ENCODE assay signal across 18 cellular contexts in the genomic region with DNA sequence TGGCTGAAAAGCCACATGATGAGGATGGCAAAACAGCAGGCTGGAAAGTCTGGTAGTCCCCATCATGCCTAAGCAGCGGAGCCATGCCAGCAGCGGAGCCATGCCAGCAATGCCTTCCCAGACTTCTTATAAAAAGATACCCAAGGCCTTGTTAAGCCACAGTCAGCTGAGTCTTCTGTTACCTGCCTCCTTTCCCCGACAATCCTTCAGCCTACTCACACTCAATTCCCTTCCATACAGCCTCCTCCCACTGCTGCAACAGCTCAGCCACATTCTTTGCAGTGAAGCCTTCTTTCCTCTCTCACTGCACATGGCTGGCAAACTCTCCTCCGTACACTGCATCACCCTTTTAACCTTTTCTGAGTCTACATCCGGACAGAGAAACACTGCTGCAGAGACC.
DNase-seq lines count a peak whose midpoint lies in the region; ATAC-seq and TF ChIP-seq lines count a peak whose summit lies in the region.
"Had no signal": no experiment of that assay in that cellular context is flagged by ENCODE, and none has a peak within 500 bp of the region (broad histone marks: within the 10 kb centered on the region; RNA-seq: fewer than 3 reads in every experiment).

No MANE protein-coding gene starts in this region.

- no peak overlapping the region for H3K4me3 Mint-ChIP-seq in nephron progenitor cell
- H3K4me3 Mint-ChIP-seq: CD8-positive, alpha-beta memory T cell had no signal

- no peaks in the 10 kb centered on the region for H3K36me3 Mint-ChIP-seq in nephron progenitor cell (ENCODE audit: low read depth)

- peak overlapping the region; percentile 38 for H3K27ac Mint-ChIP-seq in nephron progenitor cell

- no peak overlapping the region for H3K18ac ChIP-seq in neuronal stem cell (ENCODE audit: low read length)

- H3K14ac ChIP-seq in neuronal stem cell (ENCODE audit: low read length) = no peak overlapping the region

- H4K20me1 ChIP-seq in fibroblast of lung (ENCODE audit: control insufficient read depth, extremely low read depth, insufficient read depth, low read length) = no peaks in the 10 kb centered on the region

- peaks cover 22% of the 10 kb centered on the region for H3K4me1 Mint-ChIP-seq in nephron progenitor cell

- no peaks in the 10 kb centered on the region for H3K36me3 ChIP-seq in cardiac muscle cell
- H3K36me3 ChIP-seq in fibroblast of lung (ENCODE audit: control insufficient read depth, insufficient read depth, low read length) = no peaks in the 10 kb centered on the region
- no peaks in the 10 kb centered on the region for H3K36me3 ChIP-seq in neuronal stem cell (replicated peaks in 1 of 2; ENCODE audit: control insufficient read depth in 2 of 2, insufficient read depth in 2 of 2, low read length in 2 of 2)
- H3K36me3 ChIP-seq: stomach had no signal

- no peak overlapping the region for H2AK5ac ChIP-seq in neuronal stem cell (ENCODE audit: low read depth, low read length)

- no peak overlapping the region for H2BK5ac ChIP-seq in neuronal stem cell (ENCODE audit: low read length)

- H3K4me2 ChIP-seq in fibroblast of lung (ENCODE audit: extremely low read depth, insufficient read depth, low read length) = no peak overlapping the region
- no peak overlapping the region for H3K4me2 ChIP-seq in neuronal stem cell (ENCODE audit: insufficient read depth, low read length, poor library complexity, severe bottlenecking)

- no peak overlapping the region for H2BK15ac ChIP-seq in neuronal stem cell (ENCODE audit: low read length)

- no peaks in the 10 kb centered on the region for H3K79me2 ChIP-seq in fibroblast of lung (ENCODE audit: control insufficient read depth, insufficient read depth, low read length)

- H3K79me1 ChIP-seq in neuronal stem cell (ENCODE audit: low read depth, low read length) = peaks cover 2% of the 10 kb centered on the region

- H3K4me3 ChIP-seq in cardiac muscle cell (no peak overlapping the region), fibroblast of lung (replicated peaks in 1 of 4; ENCODE audit: control extremely low read depth in 1 of 4, insufficient read depth in 1 of 4, low read depth in 3 of 4, low read length in 4 of 4) (no peak overlapping the region), neuronal stem cell (ENCODE audit: low read length in 2 of 2) (no peak overlapping the region)
- H3K4me3 ChIP-seq: stomach had no signal

- H3K27me3 Mint-ChIP-seq in nephron progenitor cell (ENCODE audit: low read depth, poor library complexity) = no peaks in the 10 kb centered on the region
- H3K27me3 Mint-ChIP-seq: CD8-positive, alpha-beta memory T cell had no signal

- ATAC-seq in HG03045 (IDR thresholded peaks at IDR 0.05; ENCODE audit: unreplicated experiment) (no peak), HG02885 (IDR thresholded peaks at IDR 0.05; ENCODE audit: poor library complexity, unreplicated experiment) (no peak)
- ATAC-seq: foreskin keratinocyte had no signal

- H2AFZ ChIP-seq in fibroblast of lung (ENCODE audit: low read length) (no peak overlapping the region), neuronal stem cell (ENCODE audit: low read length) (no peak overlapping the region)

- no peak overlapping the region for H2BK12ac ChIP-seq in neuronal stem cell (ENCODE audit: low read length)

- intact Hi-C loops in cardiac septum (cut with DNase I) = loop anchor here (5.0 kb wide), 2 partner anchors 40 to 55 kb away; no protein-coding TSS in a partner anchor

- TF ChIP-seq CTCF in cardiac muscle cell (IDR thresholded peaks at IDR 0.05; ENCODE audit: low read depth, low read length) (no peak), fibroblast of lung (conservative IDR thresholded peaks at IDR 0.05 in 1 of 2, IDR thresholded peaks at IDR 0.05 in 1 of 2; ENCODE audit: low read depth in 1 of 2, low read length in 2 of 2) (no peak), nephron progenitor cell (IDR thresholded peaks at IDR 0.05) (no peak)

- no peak overlapping the region for H3K23ac ChIP-seq in neuronal stem cell (ENCODE audit: low read depth, low read length, poor library complexity)

- H4K8ac ChIP-seq in neuronal stem cell (ENCODE audit: low read depth, low read length) = no peak overlapping the region

- peaks cover 3% of the 10 kb centered on the region for H3K4me1 ChIP-seq in cardiac muscle cell (ENCODE audit: low read depth)
- H3K4me1 ChIP-seq in fibroblast of lung (ENCODE audit: control insufficient read depth, extremely low read depth, insufficient read depth, low read length) = peaks cover 8% of the 10 kb centered on the region
- peaks cover 9 to 13% of the 10 kb centered on the region in 2 donors for H3K4me1 ChIP-seq in neuronal stem cell (ENCODE audit: control insufficient read depth in 2 of 2, insufficient read depth in 1 of 2, low read depth in 1 of 2, low read length in 2 of 2)
- H3K4me1 ChIP-seq: foreskin keratinocyte had no signal

- H3K9ac ChIP-seq in fibroblast of lung (ENCODE audit: insufficient read depth, low read length) (no peak overlapping the region), neuronal stem cell (ENCODE audit: low read depth, low read length, poor library complexity) (no peak overlapping the region)

- no peak overlapping the region for H4K91ac ChIP-seq in neuronal stem cell (ENCODE audit: low read depth, low read length, poor library complexity)

- no peaks in the 10 kb centered on the region for H3K9me3 Mint-ChIP-seq in nephron progenitor cell
- H3K9me3 Mint-ChIP-seq: CD8-positive, alpha-beta memory T cell had no signal

- no peaks in the 10 kb centered on the region for H3K9me3 ChIP-seq in cardiac muscle cell (ENCODE audit: low read depth)
- no peaks in the 10 kb centered on the region for H3K9me3 ChIP-seq in fibroblast of lung (ENCODE audit: control insufficient read depth, insufficient read depth, low read depth, low read length)
- no peaks in the 10 kb centered on the region for H3K9me3 ChIP-seq in neuronal stem cell (replicated peaks in 1 of 2; ENCODE audit: control insufficient read depth in 2 of 2, insufficient read depth in 1 of 2, low read depth in 1 of 2, low read length in 2 of 2)
- H3K9me3 ChIP-seq: stomach had no signal

- DNase-seq in cardiac muscle cell (ENCODE audit: low read depth in 1 of 2, low spot score in 1 of 2) = peak; percentile 8 to 38
- no peak for DNase-seq in cardiac septum (ENCODE audit: low spot score)
- peak; percentile 19 for DNase-seq in fibroblast of lung (ENCODE audit: low read depth in 2 of 2)
- DNase-seq in nephron progenitor cell = no peak
- no peak for DNase-seq in neuronal stem cell (ENCODE audit: low spot score)
- no peak for DNase-seq in NCI-H128 (lab: John Stamatoyannopoulos, UW; ENCODE audit: unreplicated experiment)
- DNase-seq: ACHN; activated CD4-positive, CD25-positive, alpha-beta regulatory T cell; activated effector memory CD4-positive, alpha-beta T cell treated with Interleukin-2 at 50 U/mL for 16 hours; amniotic stem cell; CD8-positive, alpha-beta memory T cell; DND-41; foreskin keratinocyte; NCI-H526; SHP77 treated with DMSO at 0.1 percent for 48 hours; stomach had no signal

- H3K27ac ChIP-seq in cardiac muscle cell = no peak overlapping the region
- H3K27ac ChIP-seq in fibroblast of lung (ENCODE audit: insufficient read depth, low read length) = no peak overlapping the region
- no peak overlapping the region for H3K27ac ChIP-seq in neuronal stem cell (replicated peaks; ENCODE audit: low read length)
- H3K27ac ChIP-seq: foreskin keratinocyte had no signal

- H3K27me3 ChIP-seq in cardiac muscle cell (no peaks in the 10 kb centered on the region), fibroblast of lung (ENCODE audit: control insufficient read depth, insufficient read depth, low read length) (no peaks in the 10 kb centered on the region), neuronal stem cell (ENCODE audit: control insufficient read depth in 3 of 3, insufficient read depth in 3 of 3, low read depth in 1 of 3, low read length in 3 of 3) (no peaks in the 10 kb centered on the region)
- H3K27me3 ChIP-seq: foreskin keratinocyte, stomach had no signal

- no peak overlapping the region for H2BK120ac ChIP-seq in neuronal stem cell (ENCODE audit: low read depth, low read length)

- H3K4ac ChIP-seq in neuronal stem cell (ENCODE audit: low read length) = no peak overlapping the region

- WGBS in neuronal stem cell (ENCODE audit: extremely low coverage in 2 of 2, insufficient read length in 2 of 2, insufficient replicate concordance in 1 of 2), 2 donors = no CpG with 5 or more reads among the region's 5 CpGs

Comparison
In these comparisons a context has a peak if more than half of its experiments do, and no peak if none do; other contexts are left out.
1. DNase-seq: peak in cardiac muscle cell (2 of 2) and fibroblast of lung (2 of 2); none in cardiac septum (single experiment), nephron progenitor cell (single experiment), neuronal stem cell (single experiment) and NCI-H128 (single experiment).